In the genomic region with DNA sequence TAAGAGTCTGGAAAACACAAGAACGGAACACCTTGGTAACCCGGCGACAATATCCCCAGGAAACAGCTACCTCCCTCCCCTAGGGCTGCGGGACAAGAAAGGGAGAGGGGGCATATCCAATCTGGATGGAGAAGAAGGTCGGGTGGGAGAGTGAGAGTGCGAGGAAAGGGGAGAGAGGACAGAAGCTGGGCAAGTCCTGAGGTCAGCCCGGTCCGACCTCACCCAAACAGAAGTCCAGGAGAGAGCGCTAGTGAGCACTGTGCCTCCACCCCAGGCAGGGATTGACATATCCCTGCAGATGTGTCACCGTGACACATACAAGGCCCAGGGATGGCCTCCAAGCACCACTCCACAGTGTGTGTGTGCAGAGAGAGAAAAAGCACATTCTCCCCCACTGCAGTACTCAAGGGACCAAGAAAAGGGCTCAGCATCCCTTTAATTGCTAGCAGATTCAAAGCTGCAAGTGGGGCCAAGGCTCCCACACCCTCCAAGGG, we compare ENCODE assay signal across 9 cellular contexts. TPM values are rescaled to one million over a fixed set of nuclear protein-coding genes. Genes with fewer than 3 reads are reported as not detected.
DNase-seq lines count a peak whose midpoint lies in the region; ATAC-seq, FAIRE-seq and TF ChIP-seq lines count a peak whose summit lies in the region.
"Had no signal": no experiment of that assay in that cellular context is flagged by ENCODE, and none has a peak within 500 bp of the region (broad histone marks: within the 10 kb centered on the region; RNA-seq: fewer than 3 reads in every experiment).

No MANE protein-coding gene starts in this region.

- no peaks in the 10 kb centered on the region for H3K9me3 ChIP-seq in OCI-LY3 (ENCODE audit: insufficient read depth, low read length)
- H3K9me3 ChIP-seq in right atrium auricular region: no peaks in the 10 kb centered on the region

- no peaks in the 10 kb centered on the region for H4K20me1 ChIP-seq in OCI-LY3 (ENCODE audit: insufficient read depth, low read length)

- no peak for ATAC-seq in HG02759 (IDR thresholded peaks at IDR 0.05; ENCODE audit: unreplicated experiment)
- no peak for ATAC-seq in GM19463 (IDR thresholded peaks at IDR 0.05; ENCODE audit: unreplicated experiment)
- ATAC-seq: naive thymus-derived CD8-positive, alpha-beta T cell had no signal

- DNase-seq in CD1c-positive myeloid dendritic cell (ENCODE audit: extremely low spot score) (peak; percentile 59), H54 (ENCODE audit: insufficient read length, low spot score) (peak; percentile 96), amniotic stem cell (lab: John Stamatoyannopoulos, UW) (peak; percentile 70), right atrium auricular region (ENCODE audit: low spot score) (peak; percentile 89), skeletal muscle cell (ENCODE audit: low read depth) (peak; percentile 47)

- no peak for TF ChIP-seq POLR2A in H54 (IDR thresholded peaks at IDR 0.05; ENCODE audit: low read depth, low read length)

- H2AFZ ChIP-seq in OCI-LY3 (ENCODE audit: low read depth, low read length): no peak overlapping the region

- H3K4me2 ChIP-seq in OCI-LY3 (ENCODE audit: low read length): no peak overlapping the region

- H3K27ac ChIP-seq in OCI-LY3 (ENCODE audit: low read length) (no peak overlapping the region), right atrium auricular region (peak overlapping the region; percentile 97 to 99)

- H3K4me1 ChIP-seq in OCI-LY3 (ENCODE audit: low read length) (peaks cover 28% of the 10 kb centered on the region), right atrium auricular region (peaks cover 0 to 71% of the 10 kb centered on the region in 2 donors)

- H3K27me3 ChIP-seq in OCI-LY3 (ENCODE audit: low read depth, low read length) (no peaks in the 10 kb centered on the region), right atrium auricular region (no peaks in the 10 kb centered on the region)

- H3K4me3 ChIP-seq in OCI-LY3 (ENCODE audit: low read length) (no peak overlapping the region), right atrium auricular region (peak overlapping the region in 1 of 2 donors; percentile 96), skeletal muscle cell (ENCODE audit: low read depth, low read length) (peak overlapping the region; percentile 86)

- H3K79me2 ChIP-seq in OCI-LY3 (ENCODE audit: low read length): no peaks in the 10 kb centered on the region

- H3K36me3 ChIP-seq in OCI-LY3 (replicated peaks; ENCODE audit: low read depth, low read length): no peaks in the 10 kb centered on the region
- no peaks in the 10 kb centered on the region for H3K36me3 ChIP-seq in right atrium auricular region

- TF ChIP-seq CTCF in OCI-LY3 (IDR thresholded peaks at IDR 0.05; ENCODE audit: low read depth, low read length) (peak; percentile 61), right atrium auricular region (IDR thresholded peaks at IDR 0.05) (peak; percentile 28 to 82)

- H3K9ac ChIP-seq in OCI-LY3 (ENCODE audit: low read length): no peak overlapping the region

- FAIRE-seq in H54 (lab: Jason Lieb, UNC): peak; percentile 15

RNA-seq across cellular contexts. Expression of gene PXDC1, which starts 3.3 kb away (rescaled TPM):
- 10 to 100 TPM; 43.5 to 77.2 TPM for total RNA-seq in right atrium auricular region
